1 cellular context compared by ENCODE assay signal in the genomic region with DNA sequence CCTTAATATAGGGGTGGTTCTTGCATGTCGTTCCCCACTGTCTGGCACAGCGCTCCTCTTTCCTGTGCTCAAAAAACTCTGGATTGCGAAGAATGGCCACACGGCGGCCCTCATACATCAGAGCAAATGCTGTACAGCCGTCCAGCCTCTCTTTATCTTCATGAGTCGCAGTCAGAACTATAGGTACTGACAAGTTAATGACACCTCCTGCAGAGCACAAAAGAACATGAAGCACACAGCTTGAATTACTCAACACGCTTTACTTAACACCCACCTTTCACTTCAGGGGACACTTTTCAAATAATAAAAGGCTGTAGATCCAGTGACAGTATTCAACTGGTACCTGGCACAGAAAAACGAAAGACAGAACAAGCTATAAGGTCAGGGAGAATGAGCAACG.
TF ChIP-seq lines count a peak whose summit lies in the region.

No MANE protein-coding gene starts in this region.

TF ChIP-seq in H1, 55 proteins besides CTCF, POLR2A, EP300 and RAD21 (continued from another document):
- TF ChIP-seq, protein P1, sequence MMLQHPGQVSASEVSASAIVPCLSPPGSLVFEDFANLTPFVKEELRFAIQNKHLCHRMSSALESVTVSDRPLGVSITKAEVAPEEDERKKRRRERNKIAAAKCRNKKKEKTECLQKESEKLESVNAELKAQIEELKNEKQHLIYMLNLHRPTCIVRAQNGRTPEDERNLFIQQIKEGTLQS (IDR thresholded peaks at IDR 0.05; ENCODE audit: insufficient read depth, low read depth, low read length), result no peak
- no peak for TF ChIP-seq RBBP5 (IDR thresholded peaks at IDR 0.05; ENCODE audit: borderline replicate concordance, low read depth, low read length)
